Comparison of ENCODE assay signal across 20 cellular contexts in the genomic region with DNA sequence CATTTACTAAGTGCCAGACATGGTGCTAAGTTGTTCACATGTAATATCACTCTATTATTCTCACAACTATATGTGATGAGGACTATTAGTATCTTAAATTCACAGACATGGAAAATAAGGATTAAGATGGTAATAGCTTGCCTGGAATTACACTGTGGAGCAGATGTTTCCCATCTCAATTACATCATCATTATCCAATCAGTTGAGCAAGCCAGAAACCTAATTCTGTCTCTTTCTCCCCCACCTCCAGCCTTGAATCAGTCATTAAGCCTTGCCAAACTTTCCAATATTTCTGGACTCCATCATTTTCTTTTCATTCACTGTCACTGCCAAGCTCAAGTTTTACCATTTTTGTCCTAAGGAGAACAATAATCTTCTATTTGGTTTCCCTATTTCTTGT.
"Had no signal": no experiment of that assay in that cellular context is flagged by ENCODE, and none has a peak within 500 bp of the region (broad histone marks: within the 10 kb centered on the region; RNA-seq: fewer than 3 reads in every experiment).

No MANE protein-coding gene starts in this region.

- H3K4me1 ChIP-seq: adrenal gland, testis had no signal

- H3K4me3 ChIP-seq: adrenal gland, esophagus squamous epithelium, neural progenitor cell, testis, upper lobe of left lung had no signal

- H3K27ac ChIP-seq: adrenal gland, esophagus squamous epithelium, neural progenitor cell, testis, upper lobe of left lung had no signal

- ATAC-seq: activated naive CD4-positive, alpha-beta T cell treated with anti-CD3 and anti-CD28 coated beads, Interleukin-2, amount 50 U/mL, for 72 hours; activated T-cell treated with anti-CD3 and anti-CD28 coated beads, Interleukin-2, amount 50 U/mL, for 72 hours; effector memory CD8-positive, alpha-beta T cell; left lobe of liver; naive thymus-derived CD4-positive, alpha-beta T cell; stimulated activated effector memory CD8-positive, alpha-beta T cell treated with anti-CD3 and anti-CD28 coated beads, Interleukin-12 subunit alpha, Interleukin-12 subunit beta, amount 100 ng/mL, for 72 hours had no signal

- H2AFZ ChIP-seq: neural progenitor cell had no signal

- H3K36me3 ChIP-seq: adrenal gland, esophagus squamous epithelium, neural progenitor cell, upper lobe of left lung had no signal

- H3K27me3 ChIP-seq: adrenal gland, esophagus squamous epithelium, neural progenitor cell, testis, upper lobe of left lung had no signal

- DNase-seq: activated CD4-positive, alpha-beta T cell treated with anti-CD3 and anti-CD28 coated beads, Interleukin-2, amount 50 U/mL, for 1 hour; activated CD8-positive, alpha-beta memory T cell treated with anti-CD3 and anti-CD28 coated beads for 24 hours; activated effector memory CD4-positive, alpha-beta T cell treated with anti-CD3 and anti-CD28 coated beads, Interleukin-2, amount 50 U/mL, for 16 hours; activated T-cell treated with anti-CD3 and anti-CD28 coated beads, Interleukin-2, amount 50 U/mL, for 72 hours; adrenal gland; effector memory CD8-positive, alpha-beta T cell; esophagus squamous epithelium; head of caudate nucleus; kidney; mesenchymal stem cell; naive thymus-derived CD4-positive, alpha-beta T cell; small intestine; stimulated activated CD4-positive, alpha-beta T cell treated with anti-CD3 and anti-CD28 coated beads, Interleukin-4, amount 100 ng/mL, for 1 hour; T1000; testis; upper lobe of left lung had no signal

- H3K4me2 ChIP-seq: neural progenitor cell had no signal

- H3K9me3 ChIP-seq: adrenal gland, esophagus squamous epithelium, testis, upper lobe of left lung had no signal

- H3K9ac ChIP-seq: neural progenitor cell had no signal
